8 cellular contexts compared by ENCODE assay signal in the genomic region with DNA sequence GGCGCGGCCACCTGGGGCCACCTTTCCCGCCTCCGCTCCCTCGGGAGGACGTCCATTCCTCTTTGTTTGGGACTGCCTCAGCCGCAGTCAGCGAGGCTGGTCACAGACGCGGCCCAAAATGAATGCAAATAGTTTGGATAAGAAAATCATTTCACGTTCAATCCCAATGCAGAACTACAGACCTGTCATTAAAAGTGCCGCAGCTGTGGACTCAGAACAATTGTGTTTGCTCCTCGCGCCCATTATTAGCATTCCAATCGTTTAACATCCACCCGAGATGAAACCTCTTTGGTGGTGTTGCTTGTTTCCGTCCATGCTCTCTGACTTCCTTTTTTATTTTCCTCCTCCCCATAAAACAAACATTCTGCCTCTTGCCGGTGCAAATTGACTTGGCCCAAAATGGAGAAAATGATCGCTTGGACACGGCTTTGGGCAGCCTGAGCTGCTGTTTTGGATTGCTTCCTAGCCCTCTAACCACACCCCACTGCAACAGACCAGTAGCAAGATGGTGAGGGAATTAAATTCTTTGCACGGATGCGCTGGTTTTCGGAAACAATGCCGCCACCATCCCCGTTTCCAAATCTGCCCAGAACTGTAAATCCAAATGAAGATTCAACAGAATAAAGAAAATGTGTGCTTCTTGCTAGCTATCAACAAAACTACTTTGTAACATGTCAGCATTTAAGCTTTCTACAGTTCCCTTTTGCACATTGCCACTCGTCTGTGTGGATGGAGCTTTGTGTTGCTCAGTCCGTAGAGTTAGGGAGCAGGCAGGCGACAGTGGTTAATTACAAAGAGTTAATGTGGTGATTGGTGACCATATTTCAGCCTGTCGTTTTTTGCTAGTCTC. TPM values are rescaled to one million over a fixed set of nuclear protein-coding genes. Genes with fewer than 3 reads are reported as not detected.
DNase-seq lines count a peak whose midpoint lies in the region; ATAC-seq, FAIRE-seq and TF ChIP-seq lines count a peak whose summit lies in the region.

No MANE protein-coding gene starts in this region.

- peak overlapping the region; percentile 88 to 97 (median 93) for H3K9ac ChIP-seq in BLaER1 treated with 17β-estradiol and CSF1 and Interleukin-3, amounts not matched to agents 10 nM and 100 nM

- H3K4me2 ChIP-seq in BLaER1 treated with 17β-estradiol and CSF1 and Interleukin-3, amounts not matched to agents 10 nM and 100 nM, result peak overlapping the region; percentile 76 to 99 (median 91)

- H4K20me1 ChIP-seq in BLaER1 treated with 17β-estradiol and CSF1 and Interleukin-3, amounts not matched to agents 10 nM and 100 nM, result peaks cover 2 to 36% (median 16%) of the 10 kb centered on the region in 11 experiments; a peak in 17 of 22 replicates

- TF ChIP-seq CTCF in activated B cell treated with CpG ODN at 0.5 μM for 24 hours (IDR thresholded peaks at IDR 0.05), result no peak
- TF ChIP-seq CTCF in fibroblast of the aortic adventitia (IDR thresholded peaks at IDR 0.05; ENCODE audit: insufficient read depth, low read length), result no peak

- no peaks in the 10 kb centered on the region for H3K9me3 Mint-ChIP-seq in activated B cell treated with CpG ODN at 0.5 μM for 24 hours
- no peaks in the 10 kb centered on the region for H3K9me3 Mint-ChIP-seq in naive thymus-derived CD8-positive, alpha-beta T cell

- peaks cover 16 to 44% (median 27%) of the 10 kb centered on the region in 11 experiments for H3K36me3 ChIP-seq in BLaER1 treated with 17β-estradiol and CSF1 and Interleukin-3, amounts not matched to agents 10 nM and 100 nM

- peaks cover 24% of the 10 kb centered on the region for H3K4me1 Mint-ChIP-seq in activated B cell treated with CpG ODN at 0.5 μM for 24 hours
- peaks cover 10 to 29% (median 14%) of the 10 kb centered on the region in 4 donors for H3K4me1 Mint-ChIP-seq in naive thymus-derived CD8-positive, alpha-beta T cell

- H3K9me3 ChIP-seq in BLaER1 treated with 17β-estradiol and CSF1 and Interleukin-3, amounts not matched to agents 10 nM and 100 nM (replicated peaks in 1 of 11), result peaks cover 0 to 12% (median 0%) of the 10 kb centered on the region in 11 experiments; a peak in 3 of 22 replicates

- intact Hi-C loops in activated B cell treated with CpG ODN at 0.5 μM for 24 hours (cut with micrococcal nuclease), result loop anchor here (1.0 kb wide), 4 partner anchors 98 to 422 kb away; partner anchors contain the start of genes CENPK, PPWD1, SREK1 and TRIM23

- ATAC-seq in activated B cell treated with CpG ODN at 0.5 μM for 24 hours (ENCODE audit: low read depth), result no peak
- ATAC-seq in naive thymus-derived CD8-positive, alpha-beta T cell, result no peak
- no peak for ATAC-seq in GM19463 (IDR thresholded peaks at IDR 0.05; ENCODE audit: unreplicated experiment)

- FAIRE-seq in GM19239 (lab: Jason Lieb, UNC), result peak; percentile 63

- no peaks in the 10 kb centered on the region for H3K27me3 Mint-ChIP-seq in activated B cell treated with CpG ODN at 0.5 μM for 24 hours
- H3K27me3 Mint-ChIP-seq in naive thymus-derived CD8-positive, alpha-beta T cell, result no peaks in the 10 kb centered on the region

- peak overlapping the region; percentile 89 for H3K4me3 Mint-ChIP-seq in activated B cell treated with CpG ODN at 0.5 μM for 24 hours
- H3K4me3 Mint-ChIP-seq in naive thymus-derived CD8-positive, alpha-beta T cell, result peak overlapping the region in 9 of 10 donors; percentile 88 to 97 (median 93)

- peaks cover 34 to 62% (median 50%) of the 10 kb centered on the region in 10 experiments for H3K4me1 ChIP-seq in BLaER1 treated with 17β-estradiol and CSF1 and Interleukin-3, amounts not matched to agents 10 nM and 100 nM

- peaks cover 8% of the 10 kb centered on the region for H3K36me3 Mint-ChIP-seq in activated B cell treated with CpG ODN at 0.5 μM for 24 hours (ENCODE audit: low read depth)
- peaks cover 0 to 7% (median 4%) of the 10 kb centered on the region in 3 donors for H3K36me3 Mint-ChIP-seq in naive thymus-derived CD8-positive, alpha-beta T cell

- H3K27me3 ChIP-seq in BLaER1 treated with 17β-estradiol and CSF1 and Interleukin-3, amounts not matched to agents 10 nM and 100 nM, result no peaks in the 10 kb centered on the region

- peak overlapping the region; percentile 83 to 99 (median 98) for H3K4me3 ChIP-seq in BLaER1 treated with 17β-estradiol and CSF1 and Interleukin-3, amounts not matched to agents 10 nM and 100 nM
- H3K4me3 ChIP-seq in fibroblast of the aortic adventitia (ENCODE audit: low read depth, low read length), result peak overlapping the region; percentile 88

- H3K27ac Mint-ChIP-seq in activated B cell treated with CpG ODN at 0.5 μM for 24 hours, result peak overlapping the region; percentile 68
- H3K27ac Mint-ChIP-seq in naive thymus-derived CD8-positive, alpha-beta T cell, result peak overlapping the region; percentile 74 to 95 (median 86)

- DNase-seq in GM19239 (ENCODE audit: insufficient read length, low spot score) (no peak), NCI-H2029 treated with DMSO at 0.1 percent for 48 hours (lab: John Stamatoyannopoulos, UW) (peak; percentile 49), activated B cell treated with CpG ODN at 0.5 μM for 24 hours (no peak), fibroblast of the aortic adventitia (ENCODE audit: low read depth) (peak; percentile 74), amniotic stem cell (lab: John Stamatoyannopoulos, UW) (no peak)
- DNase-seq in naive thymus-derived CD8-positive, alpha-beta T cell, result peak in 2 of 10 donors; percentile 7 to 15

- CTCF ChIA-PET in activated B cell treated with CpG ODN at 0.5 μM for 24 hours (lab: Charles Lee), result interaction anchor here (1.5 kb wide), 1 partner anchor 15 kb away, joined by 3 read pairs; no protein-coding TSS in a partner anchor

- H3K27ac ChIP-seq in BLaER1 treated with 17β-estradiol and CSF1 and Interleukin-3, amounts not matched to agents 10 nM and 100 nM, result peak overlapping the region; percentile 75 to 97 (median 91)

- POLR2A ChIA-PET in activated B cell treated with CpG ODN at 0.5 μM for 24 hours (lab: Charles Lee), result interaction anchor here (0.8 to 3.8 kb wide), 4 partner anchors 27 to 421 kb away, joined by 3 to 29 read pairs (median 8); partner anchors contain the start of genes ERBIN and SREK1
- POLR2A ChIA-PET in naive thymus-derived CD8-positive, alpha-beta T cell (lab: Charles Lee), result interaction anchor here (0.6 to 5.4 kb wide), 9 partner anchors 8 to 663 kb away, joined by 3 to 45 read pairs (median 6); partner anchors contain the start of genes CENPK, ERBIN, PPWD1 and SHLD3

RNA-seq across cellular contexts. Expression of gene NLN, which starts 0.8 kb away (rescaled TPM):
- 14.2 and 16.5 TPM in 2 replicates for total RNA-seq in activated B cell treated with CpG ODN at 0.5 μM for 24 hours
- 26.9 and 30.2 TPM in 2 replicates for total RNA-seq in fibroblast of the aortic adventitia (ENCODE audit: low replicate concordance)
- total RNA-seq in naive thymus-derived CD8-positive, alpha-beta T cell, result 1 to 10 TPM; 4.4 to 7.2 TPM
- polyA plus RNA-seq in naive thymus-derived CD8-positive, alpha-beta T cell, result 1 to 10 TPM; 2.3 to 4.9 (median 3.7) TPM

RNA-seq across cellular contexts. Expression of gene SGTB, which starts 0.9 kb away (rescaled TPM):
- total RNA-seq in activated B cell treated with CpG ODN at 0.5 μM for 24 hours, result 7.1 and 9.5 TPM in 2 replicates
- 6.1 and 16.4 TPM in 2 replicates for total RNA-seq in fibroblast of the aortic adventitia (ENCODE audit: low replicate concordance)
- 10 to 100 TPM; 51.4 to 53.8 TPM for total RNA-seq in naive thymus-derived CD8-positive, alpha-beta T cell
- 10 to 100 TPM; 12.5 to 15.4 (median 15.0) TPM for polyA plus RNA-seq in naive thymus-derived CD8-positive, alpha-beta T cell

Comparison
In these comparisons a context has a peak if more than half of its experiments do, and no peak if none do; other contexts are left out.
1. DNase-seq: peak in NCI-H2029 treated with DMSO at 0.1 percent for 48 hours (single experiment) and fibroblast of the aortic adventitia (single experiment); none in GM19239 (single experiment), activated B cell treated with CpG ODN at 0.5 μM for 24 hours (single experiment) and amniotic stem cell (single experiment).